ENCODE assay signal across 8 cellular contexts in genomic region chr13:78121459-78122348, GRCh38.
DNase-seq lines count a peak whose midpoint lies in the region; ATAC-seq, FAIRE-seq and TF ChIP-seq lines count a peak whose summit lies in the region.
"Had no signal": no experiment of that assay in that cellular context is flagged by ENCODE, and none has a peak within 500 bp of the region (broad histone marks: within the 10 kb centered on the region; RNA-seq: fewer than 3 reads in every experiment).

No MANE protein-coding gene starts in this region.

- 46% methylated on average over 13 of the region's 13 CpGs for WGBS in esophagus muscularis mucosa

- H3K9me3 ChIP-seq in esophagus muscularis mucosa: no peaks in the 10 kb centered on the region

- peaks cover 6 to 37% of the 10 kb centered on the region in 2 donors for H3K27me3 Mint-ChIP-seq in natural killer cell treated with Interleukin-12 subunit alpha and Interleukin-12 subunit beta and Interleukin-15 and Interleukin-18, amount 100 ng/mL, for 72 hours

- in situ Hi-C loops in G401 (cut with HindIII; ENCODE audit: low sequenced_read_pairs): no loop called here

- TF ChIP-seq CTCF in esophagus muscularis mucosa (IDR thresholded peaks at IDR 0.05): peak; percentile 79 to 89 (median 85)

- peak; percentile 55 for DNase-seq in G401 (ENCODE audit: low spot score)
- peak; percentile 54 for DNase-seq in NCI-H1092 (lab: John Stamatoyannopoulos, UW)
- DNase-seq in esophagus muscularis mucosa (ENCODE audit: extremely low spot score): no peak
- DNase-seq in natural killer cell treated with Interleukin-12 subunit alpha and Interleukin-12 subunit beta and Interleukin-15 and Interleukin-18, amount 100 ng/mL, for 72 hours (ENCODE audit: low spot score): peak; percentile 65
- DNase-seq: activated naive CD8-positive, alpha-beta T cell treated with anti-CD3 and anti-CD28 coated beads, Interleukin-2, amount 10 ng/mL, durations not matched to agents 7 days and 5 days had no signal

- no peaks in the 10 kb centered on the region for H3K36me3 ChIP-seq in esophagus muscularis mucosa

- no peak for TF ChIP-seq EP300 in esophagus muscularis mucosa (IDR thresholded peaks at IDR 0.05)

- H3K4me1 ChIP-seq in esophagus muscularis mucosa: peaks cover 0 to 9% (median 2%) of the 10 kb centered on the region in 4 donors

- peak; percentile 53 for FAIRE-seq in TTC549 (lab: Jason Lieb, UNC)

- no peaks in the 10 kb centered on the region for H3K9me3 Mint-ChIP-seq in natural killer cell treated with Interleukin-12 subunit alpha and Interleukin-12 subunit beta and Interleukin-15 and Interleukin-18, amount 100 ng/mL, for 72 hours
- H3K9me3 Mint-ChIP-seq: activated naive CD8-positive, alpha-beta T cell treated with anti-CD3 and anti-CD28 coated beads, Interleukin-2, amount 10 ng/mL, durations not matched to agents 7 days and 5 days had no signal

- H3K27ac ChIP-seq in esophagus muscularis mucosa (replicated peaks in 1 of 4): no peak overlapping the region

- ATAC-seq in GM21529 (IDR thresholded peaks at IDR 0.05; ENCODE audit: unreplicated experiment) (peak; percentile 61), GM18873 (IDR thresholded peaks at IDR 0.05; ENCODE audit: low FRiP score, unreplicated experiment) (no peak)
- no peak for ATAC-seq in natural killer cell treated with Interleukin-12 subunit alpha and Interleukin-12 subunit beta and Interleukin-15 and Interleukin-18, amount 100 ng/mL, for 72 hours

- H3K4me3 Mint-ChIP-seq in natural killer cell treated with Interleukin-12 subunit alpha and Interleukin-12 subunit beta and Interleukin-15 and Interleukin-18, amount 100 ng/mL, for 72 hours: no peak overlapping the region
- H3K4me3 Mint-ChIP-seq: activated naive CD8-positive, alpha-beta T cell treated with anti-CD3 and anti-CD28 coated beads, Interleukin-2, amount 10 ng/mL, durations not matched to agents 7 days and 5 days had no signal

- H3K4me3 ChIP-seq in esophagus muscularis mucosa: no peak overlapping the region

- no peaks in the 10 kb centered on the region for H3K4me1 Mint-ChIP-seq in natural killer cell treated with Interleukin-12 subunit alpha and Interleukin-12 subunit beta and Interleukin-15 and Interleukin-18, amount 100 ng/mL, for 72 hours (ENCODE audit: low read depth in 2 of 2)

- H3K27me3 ChIP-seq in esophagus muscularis mucosa: peaks cover 0 to 11% (median 0%) of the 10 kb centered on the region in 4 donors

- intact Hi-C loops in esophagus muscularis mucosa (cut with DNase I): loop anchor here (1.0 kb wide), 1 partner anchor 341 kb away; no protein-coding TSS in a partner anchor

- no peak overlapping the region for H3K27ac Mint-ChIP-seq in natural killer cell treated with Interleukin-12 subunit alpha and Interleukin-12 subunit beta and Interleukin-15 and Interleukin-18, amount 100 ng/mL, for 72 hours
- H3K27ac Mint-ChIP-seq: activated naive CD8-positive, alpha-beta T cell treated with anti-CD3 and anti-CD28 coated beads, Interleukin-2, amount 10 ng/mL, durations not matched to agents 7 days and 5 days had no signal

- no peak for TF ChIP-seq POLR2A in esophagus muscularis mucosa (IDR thresholded peaks at IDR 0.05; ENCODE audit: low read depth)

- no peaks in the 10 kb centered on the region for H3K36me3 Mint-ChIP-seq in natural killer cell treated with Interleukin-12 subunit alpha and Interleukin-12 subunit beta and Interleukin-15 and Interleukin-18, amount 100 ng/mL, for 72 hours
- H3K36me3 Mint-ChIP-seq: activated naive CD8-positive, alpha-beta T cell treated with anti-CD3 and anti-CD28 coated beads, Interleukin-2, amount 10 ng/mL, durations not matched to agents 7 days and 5 days had no signal
